ENCODE assay signal across 19 cellular contexts in genomic region chr2:233281986-233282603, GRCh38. TPM values are rescaled to one million over a fixed set of nuclear protein-coding genes. Genes with fewer than 3 reads are reported as not detected.
DNase-seq lines count a peak whose midpoint lies in the region; ATAC-seq and TF ChIP-seq lines count a peak whose summit lies in the region.
"Had no signal": no experiment of that assay in that cellular context is flagged by ENCODE, and none has a peak within 500 bp of the region (broad histone marks: within the 10 kb centered on the region; RNA-seq: fewer than 3 reads in every experiment).

No MANE protein-coding gene starts in this region.

- no peaks in the 10 kb centered on the region for H3K9me3 Mint-ChIP-seq in activated CD8-positive, alpha-beta memory T cell treated with anti-CD3 and anti-CD28 coated beads, Interleukin-2, amount 10 ng/mL, durations not matched to agents 7 days and 5 days (ENCODE audit: low read depth)
- H3K9me3 Mint-ChIP-seq in T-cell (no peaks in the 10 kb centered on the region), nephron progenitor cell (no peaks in the 10 kb centered on the region)
- H3K9me3 Mint-ChIP-seq in central memory CD8-positive, alpha-beta T cell, result no peaks in the 10 kb centered on the region
- H3K9me3 Mint-ChIP-seq in activated T-helper 1 cell treated with anti-CD3 and anti-CD28 coated beads, Interleukin-12 subunit alpha, Interleukin-12 subunit beta, Interleukin-2, Interleukin-4 antibody, amounts not matched to agents 30 ng/mL and 10 ng/mL and 1 ng/mL, durations not matched to agents 14 hours and 24 hours and 36 hours, result no peaks in the 10 kb centered on the region
- H3K9me3 Mint-ChIP-seq: HFFc6 had no signal

- H3K4me1 Mint-ChIP-seq in activated CD8-positive, alpha-beta memory T cell treated with anti-CD3 and anti-CD28 coated beads, Interleukin-2, amount 10 ng/mL, durations not matched to agents 7 days and 5 days, result peaks cover 3% of the 10 kb centered on the region
- H3K4me1 Mint-ChIP-seq in T-cell, result peaks cover 25 to 43% (median 37%) of the 10 kb centered on the region in 3 donors
- peaks cover 32% of the 10 kb centered on the region for H3K4me1 Mint-ChIP-seq in central memory CD8-positive, alpha-beta T cell
- no peaks in the 10 kb centered on the region for H3K4me1 Mint-ChIP-seq in nephron progenitor cell
- peaks cover 5% of the 10 kb centered on the region for H3K4me1 Mint-ChIP-seq in activated T-helper 1 cell treated with anti-CD3 and anti-CD28 coated beads, Interleukin-12 subunit alpha, Interleukin-12 subunit beta, Interleukin-2, Interleukin-4 antibody, amounts not matched to agents 30 ng/mL and 10 ng/mL and 1 ng/mL, durations not matched to agents 14 hours and 24 hours and 36 hours (ENCODE audit: low read depth)

- no peaks in the 10 kb centered on the region for H3K27me3 Mint-ChIP-seq in activated CD8-positive, alpha-beta memory T cell treated with anti-CD3 and anti-CD28 coated beads, Interleukin-2, amount 10 ng/mL, durations not matched to agents 7 days and 5 days
- H3K27me3 Mint-ChIP-seq in T-cell (no peaks in the 10 kb centered on the region), nephron progenitor cell (ENCODE audit: low read depth, poor library complexity) (no peaks in the 10 kb centered on the region)
- H3K27me3 Mint-ChIP-seq in central memory CD8-positive, alpha-beta T cell, result no peaks in the 10 kb centered on the region
- no peaks in the 10 kb centered on the region for H3K27me3 Mint-ChIP-seq in activated T-helper 1 cell treated with anti-CD3 and anti-CD28 coated beads, Interleukin-12 subunit alpha, Interleukin-12 subunit beta, Interleukin-2, Interleukin-4 antibody, amounts not matched to agents 30 ng/mL and 10 ng/mL and 1 ng/mL, durations not matched to agents 14 hours and 24 hours and 36 hours (ENCODE audit: insufficient read depth)

- peaks cover 62% of the 10 kb centered on the region for H3K36me3 Mint-ChIP-seq in activated CD8-positive, alpha-beta memory T cell treated with anti-CD3 and anti-CD28 coated beads, Interleukin-2, amount 10 ng/mL, durations not matched to agents 7 days and 5 days
- peaks cover 63% of the 10 kb centered on the region for H3K36me3 Mint-ChIP-seq in T-cell
- peaks cover 87% of the 10 kb centered on the region for H3K36me3 Mint-ChIP-seq in central memory CD8-positive, alpha-beta T cell (ENCODE audit: insufficient read depth)
- peaks cover 61% of the 10 kb centered on the region for H3K36me3 Mint-ChIP-seq in nephron progenitor cell (ENCODE audit: low read depth)
- peaks cover 57% of the 10 kb centered on the region for H3K36me3 Mint-ChIP-seq in activated T-helper 1 cell treated with anti-CD3 and anti-CD28 coated beads, Interleukin-12 subunit alpha, Interleukin-12 subunit beta, Interleukin-2, Interleukin-4 antibody, amounts not matched to agents 30 ng/mL and 10 ng/mL and 1 ng/mL, durations not matched to agents 14 hours and 24 hours and 36 hours (ENCODE audit: low read depth)

- no peak overlapping the region for H3K4me3 Mint-ChIP-seq in activated CD8-positive, alpha-beta memory T cell treated with anti-CD3 and anti-CD28 coated beads, Interleukin-2, amount 10 ng/mL, durations not matched to agents 7 days and 5 days
- H3K4me3 Mint-ChIP-seq in T-cell (peak overlapping the region in 2 of 3 donors; percentile 3 to 4), nephron progenitor cell (no peak overlapping the region)
- peak overlapping the region; percentile 29 for H3K4me3 Mint-ChIP-seq in central memory CD8-positive, alpha-beta T cell
- H3K4me3 Mint-ChIP-seq in activated T-helper 1 cell treated with anti-CD3 and anti-CD28 coated beads, Interleukin-12 subunit alpha, Interleukin-12 subunit beta, Interleukin-2, Interleukin-4 antibody, amounts not matched to agents 30 ng/mL and 10 ng/mL and 1 ng/mL, durations not matched to agents 14 hours and 24 hours and 36 hours, result no peak overlapping the region
- H3K4me3 Mint-ChIP-seq: HFFc6 had no signal

- no peak for DNase-seq in activated CD8-positive, alpha-beta memory T cell treated with anti-CD3 and anti-CD28 coated beads, Interleukin-2, amount 10 ng/mL, durations not matched to agents 7 days and 5 days
- no peak for DNase-seq in activated CD8-positive, alpha-beta memory T cell treated with anti-CD3 and anti-CD28 coated beads, Interleukin-2, amount 50 U/mL, for 48 hours
- DNase-seq in T-cell (peak in 3 of 34 experiments; percentile 8 to 21 (median 15)), nephron progenitor cell (no peak), anterior cingulate cortex (lab: John Stamatoyannopoulos, UW) (no peak), NCI-H187 treated with DMSO at 0.1 percent for 48 hours (lab: John Stamatoyannopoulos, UW) (no peak)
- no peak for DNase-seq in central memory CD8-positive, alpha-beta T cell (ENCODE audit: low spot score in 2 of 2)
- no peak for DNase-seq in activated T-helper 1 cell treated with anti-CD3 and anti-CD28 coated beads, Interleukin-12 subunit alpha, Interleukin-12 subunit beta, Interleukin-2, Interleukin-4 antibody, amounts not matched to agents 30 ng/mL and 10 ng/mL and 1 ng/mL, durations not matched to agents 14 hours and 24 hours and 36 hours (ENCODE audit: low spot score)
- DNase-seq: DND-41; GDM1; HFFc6; MV-4-11; NCI-H1436 treated with DMSO at 0.1 percent for 48 hours; NCI-H226; NCI-H526; NK-92 treated with Interleukin-12 subunit alpha and Interleukin-12 subunit beta, amount 100 ng/mL, for 24 hours; OCI-M1; RPMI8226 had no signal

- CTCF ChIA-PET in activated CD8-positive, alpha-beta memory T cell treated with anti-CD3 and anti-CD28 coated beads, Interleukin-2, amount 10 ng/mL, durations not matched to agents 7 days and 5 days (lab: Charles Lee), result interaction anchor here (1.8 kb wide), 1 partner anchor 161 kb away, joined by 4 read pairs; no protein-coding TSS in a partner anchor
- CTCF ChIA-PET in T-cell (lab: Charles Lee), result interaction anchor here (0.5 to 1.4 kb wide), 3 partner anchors 14 to 120 kb away, joined by 3 to 6 read pairs (median 3); no protein-coding TSS in a partner anchor

- POLR2A ChIA-PET in T-cell (lab: Charles Lee), result interaction anchor here in 1 of 2 donors (0.6 to 0.8 kb wide), 2 partner anchors 11 to 276 kb away, joined by 3 read pairs; no protein-coding TSS in a partner anchor

- peak overlapping the region; percentile 50 for H3K27ac Mint-ChIP-seq in activated CD8-positive, alpha-beta memory T cell treated with anti-CD3 and anti-CD28 coated beads, Interleukin-2, amount 10 ng/mL, durations not matched to agents 7 days and 5 days
- peak overlapping the region; percentile 51 to 87 for H3K27ac Mint-ChIP-seq in T-cell
- peak overlapping the region; percentile 17 for H3K27ac Mint-ChIP-seq in central memory CD8-positive, alpha-beta T cell (ENCODE audit: low read depth)
- peak overlapping the region; percentile 68 for H3K27ac Mint-ChIP-seq in nephron progenitor cell
- no peak overlapping the region for H3K27ac Mint-ChIP-seq in activated T-helper 1 cell treated with anti-CD3 and anti-CD28 coated beads, Interleukin-12 subunit alpha, Interleukin-12 subunit beta, Interleukin-2, Interleukin-4 antibody, amounts not matched to agents 30 ng/mL and 10 ng/mL and 1 ng/mL, durations not matched to agents 14 hours and 24 hours and 36 hours
- H3K27ac Mint-ChIP-seq: HFFc6 had no signal

- no peak for TF ChIP-seq CTCF in nephron progenitor cell (IDR thresholded peaks at IDR 0.05)

- no peak for ATAC-seq in activated CD8-positive, alpha-beta memory T cell treated with anti-CD3 and anti-CD28 coated beads, Interleukin-2, amount 10 ng/mL, durations not matched to agents 7 days and 5 days
- ATAC-seq in T-cell (replicated peaks in 1 of 4), result peak; percentile 24 to 66 (median 32)
- ATAC-seq in central memory CD8-positive, alpha-beta T cell (replicated peaks; ENCODE audit: extremely low read depth, poor library complexity, severe bottlenecking), result peak; percentile 76

- intact Hi-C loops in activated T-helper 1 cell treated with anti-CD3 and anti-CD28 coated beads, Interleukin-12 subunit alpha, Interleukin-12 subunit beta, Interleukin-2, Interleukin-4 antibody, amounts not matched to agents 30 ng/mL and 10 ng/mL and 1 ng/mL, durations not matched to agents 14 hours and 24 hours and 36 hours (cut with micrococcal nuclease), result no loop called here

RNA-seq across cellular contexts. Expression of gene SAG, which starts 25.5 kb away (rescaled TPM):
- under 1 TPM; 0.09 to 0.23 TPM for total RNA-seq in activated CD8-positive, alpha-beta memory T cell treated with anti-CD3 and anti-CD28 coated beads, Interleukin-2, amount 10 ng/mL, durations not matched to agents 7 days and 5 days
- total RNA-seq in T-cell, result under 1 TPM in 2 of 5 donors, not detected in 3; 0.03 to 0.37 TPM
- total RNA-seq in activated T-helper 1 cell treated with anti-CD3 and anti-CD28 coated beads, Interleukin-12 subunit alpha, Interleukin-12 subunit beta, Interleukin-2, Interleukin-4 antibody, amounts not matched to agents 30 ng/mL and 10 ng/mL and 1 ng/mL, durations not matched to agents 14 hours and 24 hours and 36 hours, result 0.08 and 0.32 TPM in 2 replicates
- total RNA-seq: H4, HFFc6 had no signal

RNA-seq across cellular contexts. Expression of gene ATG16L1, which starts 30.6 kb away (rescaled TPM):
- total RNA-seq in activated CD8-positive, alpha-beta memory T cell treated with anti-CD3 and anti-CD28 coated beads, Interleukin-2, amount 10 ng/mL, durations not matched to agents 7 days and 5 days, result 10 to 100 TPM; 62.8 to 63.8 TPM
- 100 to 1,000 TPM in 1 of 5 donors, 10 to 100 TPM in 4; 73.9 to 117 (median 83.4) TPM for total RNA-seq in T-cell
- 42.4 and 42.7 TPM in 2 replicates for total RNA-seq in activated T-helper 1 cell treated with anti-CD3 and anti-CD28 coated beads, Interleukin-12 subunit alpha, Interleukin-12 subunit beta, Interleukin-2, Interleukin-4 antibody, amounts not matched to agents 30 ng/mL and 10 ng/mL and 1 ng/mL, durations not matched to agents 14 hours and 24 hours and 36 hours

Comparison
In these comparisons a context has a peak if more than half of its experiments do, and no peak if none do; other contexts are left out.
1. H3K4me3 Mint-ChIP-seq: peak in T-cell (2 of 3) and central memory CD8-positive, alpha-beta T cell (single experiment); none in activated CD8-positive, alpha-beta memory T cell treated with anti-CD3 and anti-CD28 coated beads, Interleukin-2, amount 10 ng/mL, durations not matched to agents 7 days and 5 days (single experiment), nephron progenitor cell (single experiment) and activated T-helper 1 cell treated with anti-CD3 and anti-CD28 coated beads, Interleukin-12 subunit alpha, Interleukin-12 subunit beta, Interleukin-2, Interleukin-4 antibody, amounts not matched to agents 30 ng/mL and 10 ng/mL and 1 ng/mL, durations not matched to agents 14 hours and 24 hours and 36 hours (single experiment).